ENCODE assay signal across 13 cellular contexts in genomic region chr5:39273314-39273954, GRCh38. TPM values are rescaled to one million over a fixed set of nuclear protein-coding genes. Genes with fewer than 3 reads are reported as not detected.
DNase-seq lines count a peak whose midpoint lies in the region; ATAC-seq and TF ChIP-seq lines count a peak whose summit lies in the region.
"Had no signal": no experiment of that assay in that cellular context is flagged by ENCODE, and none has a peak within 500 bp of the region (broad histone marks: within the 10 kb centered on the region; RNA-seq: fewer than 3 reads in every experiment).

No MANE protein-coding gene starts in this region.

- H3K27me3 Mint-ChIP-seq in CD4-positive, CD25-positive, alpha-beta regulatory T cell = no peaks in the 10 kb centered on the region
- no peaks in the 10 kb centered on the region for H3K27me3 Mint-ChIP-seq in activated CD4-positive, alpha-beta memory T cell treated with anti-CD3 and anti-CD28 coated beads, Interleukin-2, amount 10 ng/mL, durations not matched to agents 7 days and 5 days
- no peaks in the 10 kb centered on the region for H3K27me3 Mint-ChIP-seq in naive B cell
- H3K27me3 Mint-ChIP-seq: brain had no signal

- peak overlapping the region; percentile 63 to 92 (median 75) for H3K4me3 Mint-ChIP-seq in CD4-positive, CD25-positive, alpha-beta regulatory T cell
- no peak overlapping the region for H3K4me3 Mint-ChIP-seq in activated CD4-positive, alpha-beta memory T cell treated with anti-CD3 and anti-CD28 coated beads, Interleukin-2, amount 10 ng/mL, durations not matched to agents 7 days and 5 days
- peak overlapping the region in 7 of 8 donors; percentile 26 to 85 (median 57) for H3K4me3 Mint-ChIP-seq in naive B cell
- H3K4me3 Mint-ChIP-seq: brain had no signal

- H3K27ac Mint-ChIP-seq in CD4-positive, CD25-positive, alpha-beta regulatory T cell = peak overlapping the region; percentile 96 to 97 (median 96)
- H3K27ac Mint-ChIP-seq in activated CD4-positive, alpha-beta memory T cell treated with anti-CD3 and anti-CD28 coated beads, Interleukin-2, amount 10 ng/mL, durations not matched to agents 7 days and 5 days = peak overlapping the region; percentile 89
- H3K27ac Mint-ChIP-seq in naive B cell = peak overlapping the region in 3 of 6 donors; percentile 5 to 93 (median 32)
- H3K27ac Mint-ChIP-seq: brain had no signal

- CTCF ChIA-PET in activated CD4-positive, alpha-beta memory T cell treated with anti-CD3 and anti-CD28 coated beads, Interleukin-2, amount 10 ng/mL, durations not matched to agents 7 days and 5 days (lab: Charles Lee) = interaction anchor here (0.9 to 6.0 kb wide), 5 partner anchors 10 to 193 kb away, joined by 3 to 74 read pairs (median 4); partner anchors contain the start of gene FYB1

- POLR2A ChIA-PET in activated CD4-positive, alpha-beta memory T cell treated with anti-CD3 and anti-CD28 coated beads, Interleukin-2, amount 10 ng/mL, durations not matched to agents 7 days and 5 days (lab: Charles Lee) = interaction anchor here (0.9 to 2.8 kb wide), 8 partner anchors 9 to 1407 kb away, joined by 3 to 12 read pairs (median 6); no protein-coding TSS in a partner anchor

- no peaks in the 10 kb centered on the region for H3K9me3 ChIP-seq in CD4-positive, CD25-positive, alpha-beta regulatory T cell (ENCODE audit: control insufficient read depth in 2 of 2, low read length in 2 of 2)
- H3K9me3 ChIP-seq in uterus = no peaks in the 10 kb centered on the region
- H3K9me3 ChIP-seq: gastrocnemius medialis had no signal

- TF ChIP-seq POLR2A in uterus (IDR thresholded peaks at IDR 0.05) = no peak

- no peaks in the 10 kb centered on the region for H3K36me3 ChIP-seq in CD4-positive, CD25-positive, alpha-beta regulatory T cell (ENCODE audit: control insufficient read depth, insufficient read depth, low read length)
- H3K36me3 ChIP-seq in uterus = no peaks in the 10 kb centered on the region
- H3K36me3 ChIP-seq: gastrocnemius medialis had no signal

- peaks cover 22% of the 10 kb centered on the region for H3K4me1 ChIP-seq in CD4-positive, CD25-positive, alpha-beta regulatory T cell (ENCODE audit: control insufficient read depth, insufficient read depth, low read length, poor library complexity, severe bottlenecking)
- no peaks in the 10 kb centered on the region for H3K4me1 ChIP-seq in uterus
- H3K4me1 ChIP-seq: gastrocnemius medialis had no signal

- no peaks in the 10 kb centered on the region for H3K27me3 ChIP-seq in CD4-positive, CD25-positive, alpha-beta regulatory T cell (ENCODE audit: control insufficient read depth, insufficient read depth, low read length)
- H3K27me3 ChIP-seq in uterus = no peaks in the 10 kb centered on the region
- H3K27me3 ChIP-seq: gastrocnemius medialis had no signal

- peaks cover 18 to 58% (median 30%) of the 10 kb centered on the region in 4 donors for H3K4me1 Mint-ChIP-seq in CD4-positive, CD25-positive, alpha-beta regulatory T cell
- peaks cover 47% of the 10 kb centered on the region for H3K4me1 Mint-ChIP-seq in activated CD4-positive, alpha-beta memory T cell treated with anti-CD3 and anti-CD28 coated beads, Interleukin-2, amount 10 ng/mL, durations not matched to agents 7 days and 5 days
- peaks cover 20 to 34% (median 29%) of the 10 kb centered on the region in 3 donors for H3K4me1 Mint-ChIP-seq in naive B cell
- H3K4me1 Mint-ChIP-seq: brain had no signal

- intact Hi-C loops in uterus (cut with DNase I; ENCODE audit: low total_unique reads) = no loop called here

- ATAC-seq in CD4-positive, CD25-positive, alpha-beta regulatory T cell (ENCODE audit: low read depth in 2 of 2) = peak; percentile 62 to 68
- ATAC-seq in naive B cell (ENCODE audit: low read depth in 2 of 2) (peak; percentile 24 to 27), esophagus mucosa (no peak)
- ATAC-seq: gastrocnemius medialis had no signal

- H3K36me3 Mint-ChIP-seq in CD4-positive, CD25-positive, alpha-beta regulatory T cell = no peaks in the 10 kb centered on the region
- peaks cover 7% of the 10 kb centered on the region for H3K36me3 Mint-ChIP-seq in activated CD4-positive, alpha-beta memory T cell treated with anti-CD3 and anti-CD28 coated beads, Interleukin-2, amount 10 ng/mL, durations not matched to agents 7 days and 5 days (ENCODE audit: low read depth)
- peaks cover 0 to 5% of the 10 kb centered on the region in 2 donors for H3K36me3 Mint-ChIP-seq in naive B cell
- H3K36me3 Mint-ChIP-seq: brain had no signal

- no peaks in the 10 kb centered on the region for H3K9me3 Mint-ChIP-seq in CD4-positive, CD25-positive, alpha-beta regulatory T cell
- peaks cover 2% of the 10 kb centered on the region for H3K9me3 Mint-ChIP-seq in activated CD4-positive, alpha-beta memory T cell treated with anti-CD3 and anti-CD28 coated beads, Interleukin-2, amount 10 ng/mL, durations not matched to agents 7 days and 5 days
- peaks cover 0 to 11% (median 1%) of the 10 kb centered on the region in 7 donors for H3K9me3 Mint-ChIP-seq in naive B cell

- H3K4me3 ChIP-seq in CD4-positive, CD25-positive, alpha-beta regulatory T cell (ENCODE audit: low read depth, low read length) = peak overlapping the region; percentile 58
- H3K4me3 ChIP-seq in Jurkat, Clone E6-1 (ENCODE audit: low read length) = no peak overlapping the region
- no peak overlapping the region for H3K4me3 ChIP-seq in uterus

- peak in 2 of 3 donors; percentile 36 to 60 for DNase-seq in CD4-positive, CD25-positive, alpha-beta regulatory T cell
- peak; percentile 48 for DNase-seq in Jurkat, Clone E6-1 (ENCODE audit: low read depth, low spot score)
- no peak for DNase-seq in activated CD4-positive, alpha-beta memory T cell treated with anti-CD3 and anti-CD28 coated beads, Interleukin-2, amount 10 ng/mL, durations not matched to agents 7 days and 5 days
- DNase-seq in naive B cell (no peak), uterus (no peak), NAMALWA (ENCODE audit: low spot score) (no peak)
- DNase-seq: gastrocnemius medialis, IMR-90, islet precursor cell, NCI-H2029 had no signal

- TF ChIP-seq CTCF in uterus (IDR thresholded peaks at IDR 0.05) = no peak

- peak overlapping the region; percentile 83 for H3K27ac ChIP-seq in CD4-positive, CD25-positive, alpha-beta regulatory T cell (ENCODE audit: insufficient read depth, low read length, poor library complexity, severe bottlenecking)
- H3K27ac ChIP-seq in uterus = peak overlapping the region in 1 of 2 donors; percentile 57
- H3K27ac ChIP-seq: C4-2B had no signal

RNA-seq across cellular contexts. Expression of gene FYB1, which starts 54.1 kb away (rescaled TPM):
- total RNA-seq in CD4-positive, CD25-positive, alpha-beta regulatory T cell = 639 TPM
- 100 to 1,000 TPM; 197 to 254 (median 226) TPM for polyA plus RNA-seq in CD4-positive, CD25-positive, alpha-beta regulatory T cell
- polyA plus RNA-seq in Jurkat, Clone E6-1 (2012; ENCODE audit: insufficient read depth, insufficient read length) = 3.7 TPM
- 100 to 1,000 TPM; 260 to 270 TPM for total RNA-seq in activated CD4-positive, alpha-beta memory T cell treated with anti-CD3 and anti-CD28 coated beads, Interleukin-2, amount 10 ng/mL, durations not matched to agents 7 days and 5 days
- polyA plus RNA-seq in naive B cell (ENCODE audit: low read depth in 6 of 6) = 1 to 10 TPM; 1.4 to 4.1 (median 2.0) TPM
- total RNA-seq in esophagus mucosa (64.7 TPM), uterus (10 to 100 TPM in 1 of 4 donors, 1 to 10 TPM in 3; 1.8 to 16.5 (median 4.8) TPM)
- total RNA-seq: IMR-90 had no signal
- polyA plus RNA-seq: IMR-90 had no signal

Comparison
In these comparisons a context has a peak if more than half of its experiments do, and no peak if none do; other contexts are left out.
1. DNase-seq: peak in CD4-positive, CD25-positive, alpha-beta regulatory T cell (2 of 3) and Jurkat, Clone E6-1 (single experiment); none in activated CD4-positive, alpha-beta memory T cell treated with anti-CD3 and anti-CD28 coated beads, Interleukin-2, amount 10 ng/mL, durations not matched to agents 7 days and 5 days (single experiment), naive B cell (single experiment), uterus (0 of 2) and NAMALWA (single experiment).